In genomic region chr1:86914998-86915736, GRCh38 we compare ENCODE assay signal across 8 cellular contexts. TPM values are rescaled to one million over a fixed set of nuclear protein-coding genes. Genes with fewer than 3 reads are reported as not detected.
A peak's percentile ranks its signal among the peaks of the same experiment; 100 is the strongest.
DNase-seq lines count a peak whose midpoint lies in the region; ATAC-seq and TF ChIP-seq lines count a peak whose summit lies in the region.

No MANE protein-coding gene starts in this region.

- no peak for TF ChIP-seq CTCF in cardiac muscle cell (IDR thresholded peaks at IDR 0.05; ENCODE audit: low read depth, low read length)
- no peak for TF ChIP-seq CTCF in upper lobe of right lung (IDR thresholded peaks at IDR 0.05)

- no peaks in the 10 kb centered on the region for H3K9me3 Mint-ChIP-seq in CD4-positive, CD25-positive, alpha-beta regulatory T cell
- H3K9me3 Mint-ChIP-seq in activated naive CD4-positive, alpha-beta T cell treated with anti-CD3 and anti-CD28 coated beads, Interleukin-2, amount 10 ng/mL, durations not matched to agents 7 days and 5 days: no peaks in the 10 kb centered on the region

- H3K4me1 ChIP-seq in CD4-positive, CD25-positive, alpha-beta regulatory T cell (ENCODE audit: control insufficient read depth, insufficient read depth, low read length, poor library complexity, severe bottlenecking): peaks cover 43% of the 10 kb centered on the region
- H3K4me1 ChIP-seq in cardiac muscle cell (ENCODE audit: low read depth): peaks cover 17% of the 10 kb centered on the region
- peaks cover 13% of the 10 kb centered on the region for H3K4me1 ChIP-seq in upper lobe of right lung

- CTCF ChIA-PET in activated naive CD4-positive, alpha-beta T cell treated with anti-CD3 and anti-CD28 coated beads, Interleukin-2, amount 10 ng/mL, durations not matched to agents 7 days and 5 days (lab: Charles Lee): interaction anchor here (1.0 to 3.1 kb wide), 4 partner anchors 8 to 169 kb away, joined by 3 to 10 read pairs (median 5); no protein-coding TSS in a partner anchor

- H3K4me1 Mint-ChIP-seq in CD4-positive, CD25-positive, alpha-beta regulatory T cell: peaks cover 19 to 39% (median 27%) of the 10 kb centered on the region in 4 donors
- peaks cover 33% of the 10 kb centered on the region for H3K4me1 Mint-ChIP-seq in activated naive CD4-positive, alpha-beta T cell treated with anti-CD3 and anti-CD28 coated beads, Interleukin-2, amount 10 ng/mL, durations not matched to agents 7 days and 5 days

- intact Hi-C loops in upper lobe of right lung (cut with DNase I): no loop called here

- no peaks in the 10 kb centered on the region for H3K27me3 ChIP-seq in CD4-positive, CD25-positive, alpha-beta regulatory T cell (ENCODE audit: control insufficient read depth, insufficient read depth, low read length)
- H3K27me3 ChIP-seq in cardiac muscle cell (no peaks in the 10 kb centered on the region), upper lobe of right lung (no peaks in the 10 kb centered on the region)

- peaks cover 4% of the 10 kb centered on the region for H3K27me3 Mint-ChIP-seq in CD4-positive, CD25-positive, alpha-beta regulatory T cell
- no peaks in the 10 kb centered on the region for H3K27me3 Mint-ChIP-seq in activated naive CD4-positive, alpha-beta T cell treated with anti-CD3 and anti-CD28 coated beads, Interleukin-2, amount 10 ng/mL, durations not matched to agents 7 days and 5 days

- peak; percentile 24 to 67 (median 48) for DNase-seq in CD4-positive, CD25-positive, alpha-beta regulatory T cell
- peak; percentile 38 for DNase-seq in Jurkat, Clone E6-1 (ENCODE audit: low read depth, low spot score)
- DNase-seq in SHP77 (lab: John Stamatoyannopoulos, UW) (peak; percentile 52 to 72), cardiac muscle cell (ENCODE audit: low read depth in 1 of 2, low spot score in 1 of 2) (peak; percentile 63 to 68), pons (ENCODE audit: low spot score) (peak; percentile 76), upper lobe of right lung (peak; percentile 72)
- peak; percentile 65 for DNase-seq in activated naive CD4-positive, alpha-beta T cell treated with anti-CD3 and anti-CD28 coated beads, Interleukin-2, amount 10 ng/mL, durations not matched to agents 7 days and 5 days

- peak overlapping the region; percentile 76 for H3K27ac ChIP-seq in CD4-positive, CD25-positive, alpha-beta regulatory T cell (ENCODE audit: insufficient read depth, low read length, poor library complexity, severe bottlenecking)
- H3K27ac ChIP-seq in cardiac muscle cell (peak overlapping the region; percentile 73), upper lobe of right lung (peak overlapping the region; percentile 80)

- no peak for ATAC-seq in CD4-positive, CD25-positive, alpha-beta regulatory T cell (ENCODE audit: low read depth in 2 of 2)
- ATAC-seq in GM21381 (IDR thresholded peaks at IDR 0.05; ENCODE audit: unreplicated experiment) (peak; percentile 18), upper lobe of right lung (peak; percentile 34)

- peaks cover 1% of the 10 kb centered on the region for H3K36me3 ChIP-seq in CD4-positive, CD25-positive, alpha-beta regulatory T cell (ENCODE audit: control insufficient read depth, insufficient read depth, low read length)
- no peaks in the 10 kb centered on the region for H3K36me3 ChIP-seq in cardiac muscle cell
- H3K36me3 ChIP-seq in upper lobe of right lung: no peaks in the 10 kb centered on the region

- H3K4me3 ChIP-seq in CD4-positive, CD25-positive, alpha-beta regulatory T cell (ENCODE audit: low read depth, low read length): peak overlapping the region; percentile 93
- peak overlapping the region; percentile 95 for H3K4me3 ChIP-seq in Jurkat, Clone E6-1 (ENCODE audit: low read length)
- H3K4me3 ChIP-seq in cardiac muscle cell: peak overlapping the region; percentile 98
- peak overlapping the region; percentile 64 for H3K4me3 ChIP-seq in upper lobe of right lung

- peaks cover 8% of the 10 kb centered on the region for H3K36me3 Mint-ChIP-seq in CD4-positive, CD25-positive, alpha-beta regulatory T cell
- H3K36me3 Mint-ChIP-seq in activated naive CD4-positive, alpha-beta T cell treated with anti-CD3 and anti-CD28 coated beads, Interleukin-2, amount 10 ng/mL, durations not matched to agents 7 days and 5 days: peaks cover 23% of the 10 kb centered on the region

- H3K27ac Mint-ChIP-seq in CD4-positive, CD25-positive, alpha-beta regulatory T cell: no peak overlapping the region
- no peak overlapping the region for H3K27ac Mint-ChIP-seq in activated naive CD4-positive, alpha-beta T cell treated with anti-CD3 and anti-CD28 coated beads, Interleukin-2, amount 10 ng/mL, durations not matched to agents 7 days and 5 days

- no peaks in the 10 kb centered on the region for H3K9me3 ChIP-seq in CD4-positive, CD25-positive, alpha-beta regulatory T cell (ENCODE audit: control insufficient read depth in 2 of 2, low read length in 2 of 2)
- H3K9me3 ChIP-seq in cardiac muscle cell (ENCODE audit: low read depth) (no peaks in the 10 kb centered on the region), upper lobe of right lung (no peaks in the 10 kb centered on the region)

- no peak overlapping the region for H3K4me3 Mint-ChIP-seq in CD4-positive, CD25-positive, alpha-beta regulatory T cell
- no peak overlapping the region for H3K4me3 Mint-ChIP-seq in activated naive CD4-positive, alpha-beta T cell treated with anti-CD3 and anti-CD28 coated beads, Interleukin-2, amount 10 ng/mL, durations not matched to agents 7 days and 5 days

RNA-seq across cellular contexts. Expression of gene HS2ST1, which starts 0.7 kb away (rescaled TPM):
- 12.3 TPM for total RNA-seq in CD4-positive, CD25-positive, alpha-beta regulatory T cell
- 1 to 10 TPM; 7.7 to 9.4 (median 7.9) TPM for polyA plus RNA-seq in CD4-positive, CD25-positive, alpha-beta regulatory T cell
- polyA plus RNA-seq in Jurkat, Clone E6-1 (2012; ENCODE audit: insufficient read depth, insufficient read length): 33.2 TPM
- total RNA-seq in cardiac muscle cell: 16.6 and 19.0 TPM in 2 replicates
- 13.9 and 16.0 TPM in 2 replicates for polyA plus RNA-seq in cardiac muscle cell
- total RNA-seq in upper lobe of right lung: 19.9 TPM

RNA-seq across cellular contexts. Expression of gene SELENOF, which starts 1.2 kb away (rescaled TPM):
- 128 TPM for total RNA-seq in CD4-positive, CD25-positive, alpha-beta regulatory T cell
- polyA plus RNA-seq in CD4-positive, CD25-positive, alpha-beta regulatory T cell: 100 to 1,000 TPM; 274 to 322 (median 304) TPM
- polyA plus RNA-seq in Jurkat, Clone E6-1 (2012; ENCODE audit: insufficient read depth, insufficient read length): 227 TPM
- 37.6 and 53.5 TPM in 2 replicates for total RNA-seq in cardiac muscle cell
- polyA plus RNA-seq in cardiac muscle cell: 96.2 and 116 TPM in 2 replicates
- total RNA-seq in upper lobe of right lung: 197 TPM

Comparison
In these comparisons a context has a peak if more than half of its experiments do, and no peak if none do; other contexts are left out.
1. ATAC-seq: peak in GM21381 (single experiment) and upper lobe of right lung (single experiment); none in CD4-positive, CD25-positive, alpha-beta regulatory T cell (0 of 2).
2. Peak in every context shown above with its lines, with median percentiles within 50 percentile points of each other: DNase-seq, H3K27ac ChIP-seq and H3K4me3 ChIP-seq.